ENCODE assay signal across 7 cellular contexts in genomic region chr15:28123408-28124023, GRCh38. TPM values are rescaled to one million over a fixed set of nuclear protein-coding genes. Genes with fewer than 3 reads are reported as not detected.
DNase-seq lines count a peak whose midpoint lies in the region; ATAC-seq and TF ChIP-seq lines count a peak whose summit lies in the region.

No MANE protein-coding gene starts in this region.

- no peaks in the 10 kb centered on the region for H3K9me3 ChIP-seq in vagina

- H3K27me3 Mint-ChIP-seq in activated T-cell treated with anti-CD3 and anti-CD28 coated beads, Interleukin-2, amount 50 U/mL, for 4 hours (ENCODE audit: low read depth), result no peaks in the 10 kb centered on the region
- H3K27me3 Mint-ChIP-seq in nephron (ENCODE audit: low read depth), result no peaks in the 10 kb centered on the region

- no peaks in the 10 kb centered on the region for H3K27me3 ChIP-seq in vagina

- H3K4me3 ChIP-seq in fibroblast of the aortic adventitia (ENCODE audit: low read depth, low read length) (no peak overlapping the region), vagina (no peak overlapping the region)

- H3K27ac Mint-ChIP-seq in nephron, result peak overlapping the region in 1 of 3 experiments; percentile 8

- H3K9me3 Mint-ChIP-seq in activated T-cell treated with anti-CD3 and anti-CD28 coated beads, Interleukin-2, amount 50 U/mL, for 4 hours, result no peaks in the 10 kb centered on the region
- no peaks in the 10 kb centered on the region for H3K9me3 Mint-ChIP-seq in nephron

- peak; percentile 53 for ATAC-seq in HG03565 (IDR thresholded peaks at IDR 0.05; ENCODE audit: unreplicated experiment)
- peak; percentile 48 to 58 for ATAC-seq in activated T-cell treated with anti-CD3 and anti-CD28 coated beads, Interleukin-2, amount 50 U/mL, for 4 hours

- peak; percentile 46 for DNase-seq in NOMO-1 treated with DMSO at 0.1 percent for 48 hours (lab: John Stamatoyannopoulos, UW; ENCODE audit: unreplicated experiment)
- peak; percentile 32 for DNase-seq in activated T-cell treated with anti-CD3 and anti-CD28 coated beads, Interleukin-2, amount 50 U/mL, for 4 hours
- peak; percentile 64 for DNase-seq in fibroblast of the aortic adventitia (ENCODE audit: low read depth)
- DNase-seq in vagina (ENCODE audit: extremely low spot score in 2 of 2), result no peak

- H3K4me1 ChIP-seq in vagina, result no peaks in the 10 kb centered on the region

- H3K27ac ChIP-seq in vagina, result no peak overlapping the region

- H3K4me1 Mint-ChIP-seq in activated T-cell treated with anti-CD3 and anti-CD28 coated beads, Interleukin-2, amount 50 U/mL, for 4 hours (ENCODE audit: low read depth), result no peaks in the 10 kb centered on the region
- H3K4me1 Mint-ChIP-seq in nephron, result peaks cover 5% of the 10 kb centered on the region

- intact Hi-C loops in vagina (cut with DNase I), result no loop called here

- peak; percentile 68 for TF ChIP-seq CTCF in GM12873 (IDR thresholded peaks at IDR 0.05; ENCODE audit: insufficient read depth, low read depth, low read length, missing control alignments)
- peak; percentile 83 for TF ChIP-seq CTCF in fibroblast of the aortic adventitia (IDR thresholded peaks at IDR 0.05; ENCODE audit: insufficient read depth, low read length)
- TF ChIP-seq CTCF in nephron (IDR thresholded peaks at IDR 0.05; ENCODE audit: unreplicated experiment in 3 of 3), result peak; percentile 66 to 71 (median 69)
- peak; percentile 38 to 45 (median 44) for TF ChIP-seq CTCF in vagina (IDR thresholded peaks at IDR 0.05)

- H3K36me3 Mint-ChIP-seq in activated T-cell treated with anti-CD3 and anti-CD28 coated beads, Interleukin-2, amount 50 U/mL, for 4 hours (ENCODE audit: insufficient read depth), result peaks cover 38% of the 10 kb centered on the region
- H3K36me3 Mint-ChIP-seq in nephron (ENCODE audit: low read depth), result peaks cover 54% of the 10 kb centered on the region

- TF ChIP-seq POLR2A in vagina (IDR thresholded peaks at IDR 0.05), result no peak

- peaks cover 0 to 22% of the 10 kb centered on the region in 2 donors for H3K36me3 ChIP-seq in vagina

- H3K4me3 Mint-ChIP-seq in activated T-cell treated with anti-CD3 and anti-CD28 coated beads, Interleukin-2, amount 50 U/mL, for 4 hours, result no peak overlapping the region
- H3K4me3 Mint-ChIP-seq in nephron, result no peak overlapping the region

RNA-seq across cellular contexts. Expression of gene OCA2, which starts 24.4 kb away (rescaled TPM):
- not detected for total RNA-seq in activated T-cell treated with anti-CD3 and anti-CD28 coated beads, Interleukin-2, amount 50 U/mL, for 4 hours
- not detected in 2 replicates for total RNA-seq in fibroblast of the aortic adventitia (ENCODE audit: low replicate concordance)
- 0.25 TPM for total RNA-seq in vagina

Comparison
In these comparisons a context has a peak if more than half of its experiments do, and no peak if none do; other contexts are left out.
1. DNase-seq: peak in NOMO-1 treated with DMSO at 0.1 percent for 48 hours (single experiment), activated T-cell treated with anti-CD3 and anti-CD28 coated beads, Interleukin-2, amount 50 U/mL, for 4 hours (single experiment) and fibroblast of the aortic adventitia (single experiment); none in vagina (0 of 2).
2. Peak in every context shown above with its lines, with median percentiles within 50 percentile points of each other: CTCF ChIP-seq.